ENCODE assay signal across 8 cellular contexts in the genomic region with DNA sequence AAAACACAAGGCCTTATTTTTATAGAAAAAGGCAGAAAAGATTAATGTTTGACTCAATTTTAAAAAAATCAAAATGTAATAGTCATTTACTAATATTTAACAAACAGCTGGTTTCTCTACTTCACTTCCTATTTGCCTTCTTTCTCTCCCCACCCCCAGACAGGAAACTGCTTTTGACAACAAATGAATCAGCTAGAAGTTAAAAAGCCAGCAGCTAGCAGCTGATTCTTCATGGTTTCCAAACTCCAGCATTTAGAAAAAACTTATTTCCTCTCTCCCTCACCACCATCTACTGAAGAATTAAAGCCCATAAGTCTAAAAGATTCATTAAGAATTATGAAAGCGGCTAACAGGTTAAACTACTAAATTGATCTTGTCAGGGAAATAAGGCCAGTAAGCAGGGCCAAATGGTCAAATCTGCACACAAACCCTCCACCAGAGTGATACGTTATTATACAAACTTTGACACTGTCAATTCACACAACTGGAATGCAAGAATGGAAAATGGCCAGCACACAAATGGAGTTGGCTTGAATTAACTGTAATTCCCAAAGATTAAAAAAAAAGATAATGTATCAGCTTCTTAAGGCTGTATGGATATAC. TPM values are rescaled to one million over a fixed set of nuclear protein-coding genes. Genes with fewer than 3 reads are reported as not detected.
A peak's percentile ranks its signal among the peaks of the same experiment; 100 is the strongest.
DNase-seq lines count a peak whose midpoint lies in the region; ATAC-seq and TF ChIP-seq lines count a peak whose summit lies in the region.

No MANE protein-coding gene starts in this region.

- H3K4me1 Mint-ChIP-seq in activated CD8-positive, alpha-beta memory T cell treated with anti-CD3 and anti-CD28 coated beads, Interleukin-2, amount 10 ng/mL, durations not matched to agents 7 days and 5 days: peaks cover 52% of the 10 kb centered on the region
- H3K4me1 Mint-ChIP-seq in endodermal cell: peaks cover 31% of the 10 kb centered on the region

- H3K27ac ChIP-seq in SU-DHL-6 (ENCODE audit: low read depth, low read length) (peak overlapping the region; percentile 15; the same call in 1 of the 2 replicates), endodermal cell (ENCODE audit: low read depth, low read length) (no peak overlapping the region), neutrophil (peak overlapping the region; percentile 98)

- H3K4me3 ChIP-seq in SU-DHL-6 (ENCODE audit: insufficient read depth, low read length, poor library complexity, severe bottlenecking) (no peak overlapping the region), endodermal cell (ENCODE audit: low read length) (peak overlapping the region; percentile 55), neutrophil (ENCODE audit: low read depth in 1 of 2, low read length in 1 of 2) (peak overlapping the region; percentile 90 to 93)

- peaks cover 83% of the 10 kb centered on the region for H3K79me2 ChIP-seq in SU-DHL-6 (ENCODE audit: insufficient read depth, low read length)

- no peaks in the 10 kb centered on the region for H3K9me2 ChIP-seq in SU-DHL-6 (replicated peaks; ENCODE audit: insufficient read depth, low read length)

- H3K27me3 ChIP-seq in SU-DHL-6 (ENCODE audit: low read length) (no peaks in the 10 kb centered on the region), endodermal cell (ENCODE audit: control insufficient read depth, insufficient read depth, low read length, poor library complexity, severe bottlenecking) (no peaks in the 10 kb centered on the region), neutrophil (no peaks in the 10 kb centered on the region)

- H3K9ac ChIP-seq in SU-DHL-6 (ENCODE audit: low read length): no peak overlapping the region
- H3K9ac ChIP-seq in endodermal cell (ENCODE audit: extremely low read depth, low read length, poor library complexity, severe bottlenecking): no peak overlapping the region

- H3F3A ChIP-seq in SU-DHL-6 (ENCODE audit: insufficient read depth): peaks cover 27% of the 10 kb centered on the region

- H2AFZ ChIP-seq in SU-DHL-6 (ENCODE audit: low read depth, low read length, severe bottlenecking): no peak overlapping the region

- peak overlapping the region; percentile 79 for H3K27ac Mint-ChIP-seq in activated CD8-positive, alpha-beta memory T cell treated with anti-CD3 and anti-CD28 coated beads, Interleukin-2, amount 10 ng/mL, durations not matched to agents 7 days and 5 days
- H3K27ac Mint-ChIP-seq in endodermal cell: peak overlapping the region; percentile 44

- 87 to 100% methylated on average over 1 to 2 of the region's 2 CpGs for WGBS in endodermal cell (ENCODE audit: insufficient coverage in 1 of 2, insufficient read length in 1 of 2), 2 experiments

- H3K36me3 ChIP-seq in SU-DHL-6 (ENCODE audit: low read length) (peaks cover 29% of the 10 kb centered on the region), endodermal cell (ENCODE audit: control insufficient read depth, insufficient read depth, low read length) (peaks cover 51% of the 10 kb centered on the region), neutrophil (peaks cover 23% of the 10 kb centered on the region)

- H3K9me3 ChIP-seq in SU-DHL-6 (ENCODE audit: insufficient read depth, low read length): no peaks in the 10 kb centered on the region
- H3K9me3 ChIP-seq in endodermal cell (ENCODE audit: control insufficient read depth, low read length): no peaks in the 10 kb centered on the region
- no peaks in the 10 kb centered on the region for H3K9me3 ChIP-seq in neutrophil

- TF ChIP-seq CTCF in SU-DHL-6 (IDR thresholded peaks at IDR 0.05; ENCODE audit: insufficient read depth, low read length, poor library complexity, severe bottlenecking): no peak
- TF ChIP-seq CTCF in endodermal cell (conservative IDR thresholded peaks at IDR 0.05): no peak
- TF ChIP-seq CTCF in neutrophil (IDR thresholded peaks at IDR 0.05): no peak

- H3K4me3 Mint-ChIP-seq in activated CD8-positive, alpha-beta memory T cell treated with anti-CD3 and anti-CD28 coated beads, Interleukin-2, amount 10 ng/mL, durations not matched to agents 7 days and 5 days: peak overlapping the region; percentile 57
- peak overlapping the region; percentile 6 for H3K4me3 Mint-ChIP-seq in endodermal cell

- H3K4me2 ChIP-seq in SU-DHL-6 (ENCODE audit: low read depth, low read length, poor library complexity, severe bottlenecking): peak overlapping the region; percentile 77

- H3K27me3 Mint-ChIP-seq in activated CD8-positive, alpha-beta memory T cell treated with anti-CD3 and anti-CD28 coated beads, Interleukin-2, amount 10 ng/mL, durations not matched to agents 7 days and 5 days: no peaks in the 10 kb centered on the region
- H3K27me3 Mint-ChIP-seq in endodermal cell (ENCODE audit: insufficient read depth): no peaks in the 10 kb centered on the region

- CTCF ChIA-PET in activated CD8-positive, alpha-beta memory T cell treated with anti-CD3 and anti-CD28 coated beads, Interleukin-2, amount 10 ng/mL, durations not matched to agents 7 days and 5 days (lab: Charles Lee): interaction anchor here (1.0 to 5.9 kb wide), 5 partner anchors 13 to 260 kb away, joined by 3 to 34 read pairs (median 5); no protein-coding TSS in a partner anchor

- H3K4me1 ChIP-seq in endodermal cell (ENCODE audit: control insufficient read depth, insufficient read depth, low read length) (peaks cover 3% of the 10 kb centered on the region), neutrophil (ENCODE audit: control insufficient read depth in 1 of 2, insufficient read depth in 1 of 2, low read depth in 1 of 2, low read length in 1 of 2) (peaks cover 48 to 56% of the 10 kb centered on the region in 2 experiments)

- no peaks in the 10 kb centered on the region for H3K9me3 Mint-ChIP-seq in activated CD8-positive, alpha-beta memory T cell treated with anti-CD3 and anti-CD28 coated beads, Interleukin-2, amount 10 ng/mL, durations not matched to agents 7 days and 5 days (ENCODE audit: low read depth)
- no peaks in the 10 kb centered on the region for H3K9me3 Mint-ChIP-seq in endodermal cell

- no peak for ATAC-seq in activated CD8-positive, alpha-beta memory T cell treated with anti-CD3 and anti-CD28 coated beads, Interleukin-2, amount 10 ng/mL, durations not matched to agents 7 days and 5 days
- ATAC-seq in HG03108 (IDR thresholded peaks at IDR 0.05; ENCODE audit: unreplicated experiment) (peak; percentile 36), HG03039 (IDR thresholded peaks at IDR 0.05; ENCODE audit: unreplicated experiment) (no peak)

- DNase-seq in activated CD8-positive, alpha-beta memory T cell treated with anti-CD3 and anti-CD28 coated beads, Interleukin-2, amount 10 ng/mL, durations not matched to agents 7 days and 5 days: peak; percentile 56
- DNase-seq in activated CD8-positive, alpha-beta memory T cell treated with anti-CD3 and anti-CD28 coated beads, Interleukin-2, amount 50 U/mL, for 48 hours: no peak
- DNase-seq in endodermal cell (no peak), NCI-H345 (lab: John Stamatoyannopoulos, UW) (no peak)

- peaks cover 44% of the 10 kb centered on the region for H3K36me3 Mint-ChIP-seq in activated CD8-positive, alpha-beta memory T cell treated with anti-CD3 and anti-CD28 coated beads, Interleukin-2, amount 10 ng/mL, durations not matched to agents 7 days and 5 days
- peaks cover 40% of the 10 kb centered on the region for H3K36me3 Mint-ChIP-seq in endodermal cell (ENCODE audit: low read depth)

- H4K20me1 ChIP-seq in SU-DHL-6 (ENCODE audit: low read depth, low read length): peaks cover 12% of the 10 kb centered on the region

RNA-seq across cellular contexts. Expression of gene WDR26, which starts 4.0 kb away (rescaled TPM):
- 10 to 100 TPM; 79.0 to 84.2 TPM for total RNA-seq in activated CD8-positive, alpha-beta memory T cell treated with anti-CD3 and anti-CD28 coated beads, Interleukin-2, amount 10 ng/mL, durations not matched to agents 7 days and 5 days
- 10 to 100 TPM; 75.9 to 79.0 TPM for total RNA-seq in endodermal cell
- 52.8 TPM for polyA plus RNA-seq in endodermal cell (2013, experiment 1 of 2)
- 50.1 TPM for polyA plus RNA-seq in endodermal cell (2013, experiment 2 of 2)
